ENCODE assay signal across 8 cellular contexts in the genomic region with DNA sequence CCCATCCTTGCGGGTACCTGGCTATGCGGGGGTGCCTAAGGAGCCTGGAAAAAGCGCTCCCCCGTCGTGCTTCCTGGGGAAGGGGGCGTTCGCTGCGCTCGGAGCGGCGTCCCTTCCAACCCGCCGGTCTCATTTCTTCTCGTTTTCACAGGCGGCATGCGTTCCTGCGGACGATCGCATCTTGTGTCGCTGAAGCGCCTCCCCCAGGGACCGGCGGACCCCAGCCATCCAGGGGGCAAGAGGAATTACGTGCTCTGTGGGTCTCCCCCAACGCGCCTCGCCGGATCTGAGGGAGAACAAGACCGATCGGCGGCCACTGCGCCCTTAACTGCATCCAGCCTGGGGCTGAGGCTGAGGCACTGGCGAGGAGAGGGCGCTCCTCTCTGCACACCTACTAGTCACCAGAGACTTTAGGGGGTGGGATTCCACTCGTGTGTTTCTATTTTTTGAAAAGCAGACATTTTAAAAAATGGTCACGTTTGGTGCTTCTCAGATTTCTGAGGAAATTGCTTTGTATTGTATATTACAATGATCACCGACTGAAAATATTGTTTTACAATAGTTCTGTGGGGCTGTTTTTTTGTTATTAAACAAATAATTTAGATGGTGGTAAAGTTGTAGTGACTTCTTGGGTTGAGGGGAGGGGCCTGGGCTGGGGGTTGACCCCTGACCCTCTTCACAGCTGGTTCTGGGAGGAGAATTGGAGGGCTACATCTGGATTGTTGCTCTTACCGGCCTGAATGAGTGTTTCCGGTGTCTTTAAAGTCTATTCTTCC. TPM values are rescaled to one million over a fixed set of nuclear protein-coding genes. Genes with fewer than 3 reads are reported as not detected.
A peak's percentile ranks its signal among the peaks of the same experiment; 100 is the strongest.
DNase-seq lines count a peak whose midpoint lies in the region; ATAC-seq and TF ChIP-seq lines count a peak whose summit lies in the region.

No MANE protein-coding gene starts in this region.

- ATAC-seq in GM19455 (IDR thresholded peaks at IDR 0.05; ENCODE audit: unreplicated experiment) (no peak), GM21367 (IDR thresholded peaks at IDR 0.05; ENCODE audit: unreplicated experiment) (no peak), GM21529 (IDR thresholded peaks at IDR 0.05; ENCODE audit: unreplicated experiment) (no peak)

- no peak overlapping the region for H3K27ac Mint-ChIP-seq in activated CD4-positive, alpha-beta memory T cell treated with anti-CD3 and anti-CD28 coated beads for 36 hours

- H3K27ac ChIP-seq in HEK293 (ENCODE audit: extremely low read depth, low read depth, low read length) (peak overlapping the region; percentile 80; the same call in 1 of the 2 replicates), neutrophil (no peak overlapping the region)

- peak overlapping the region; percentile 87 for H3K4me3 Mint-ChIP-seq in activated CD4-positive, alpha-beta memory T cell treated with anti-CD3 and anti-CD28 coated beads for 36 hours

- H3K4me3 ChIP-seq in AG09309 (ENCODE audit: control insufficient read depth, low read depth, low read length) (peak overlapping the region; percentile 84), HEK293 (ENCODE audit: low read depth, low read length) (peak overlapping the region; percentile 70), fibroblast of the aortic adventitia (ENCODE audit: low read depth, low read length) (peak overlapping the region; percentile 95), neutrophil (ENCODE audit: low read depth in 1 of 2, low read length in 1 of 2) (peak overlapping the region; percentile 78 to 84)

- H3K9me3 Mint-ChIP-seq in activated CD4-positive, alpha-beta memory T cell treated with anti-CD3 and anti-CD28 coated beads for 36 hours: no peaks in the 10 kb centered on the region

- H3K36me3 Mint-ChIP-seq in activated CD4-positive, alpha-beta memory T cell treated with anti-CD3 and anti-CD28 coated beads for 36 hours: no peaks in the 10 kb centered on the region

- POLR2A ChIA-PET in HEK293 (lab: Yijun Ruan, JAX): interaction anchor here (0.9 to 8.7 kb wide), 15 partner anchors 14 to 133 kb away, joined by 3 to 255 read pairs (median 10); partner anchors contain the start of genes BCL2L1 and TPX2
- POLR2A ChIA-PET in activated CD4-positive, alpha-beta memory T cell treated with anti-CD3 and anti-CD28 coated beads for 36 hours (lab: Charles Lee): interaction anchor here (1.0 to 4.4 kb wide), 2 partner anchors 33 to 117 kb away, joined by 4 to 31 read pairs; partner anchors contain the start of gene BCL2L1

- no peaks in the 10 kb centered on the region for H3K9me3 ChIP-seq in HEK293 (ENCODE audit: control insufficient read depth, insufficient read depth, low read depth, low read length)
- H3K9me3 ChIP-seq in neutrophil: no peaks in the 10 kb centered on the region

- CTCF ChIA-PET in HEK293 (lab: Yijun Ruan, JAX): interaction anchor here (0.7 to 26.4 kb wide), 4 partner anchors 43 to 119 kb away, joined by 3 to 1204 read pairs (median 4); no protein-coding TSS in a partner anchor
- CTCF ChIA-PET in activated CD4-positive, alpha-beta memory T cell treated with anti-CD3 and anti-CD28 coated beads for 36 hours (lab: Charles Lee): interaction anchor here (0.7 to 18.8 kb wide), 5 partner anchors 16 to 122 kb away, joined by 3 to 1211 read pairs (median 4); no protein-coding TSS in a partner anchor

- intact Hi-C loops in activated CD4-positive, alpha-beta memory T cell treated with anti-CD3 and anti-CD28 coated beads for 36 hours (cut with micrococcal nuclease): loop anchor here (1.0 kb wide), 2 partner anchors 7 to 13 kb away; no protein-coding TSS in a partner anchor

- H3K36me3 ChIP-seq in HEK293 (ENCODE audit: control insufficient read depth in 2 of 2, insufficient read depth in 1 of 2, low read length in 2 of 2): peaks cover 0 to 17% of the 10 kb centered on the region in 2 experiments; a peak in 1 of 3 replicates
- no peaks in the 10 kb centered on the region for H3K36me3 ChIP-seq in neutrophil

- no peak for DNase-seq in AG09309 (ENCODE audit: low read depth)
- peak; percentile 30 for DNase-seq in activated CD4-positive, alpha-beta memory T cell treated with anti-CD3 and anti-CD28 coated beads for 36 hours
- peak; percentile 30 for DNase-seq in fibroblast of the aortic adventitia (ENCODE audit: low read depth)

- H3K4me1 ChIP-seq in HEK293 (ENCODE audit: control insufficient read depth, insufficient read depth, low read length) (peaks cover 15% of the 10 kb centered on the region), neutrophil (ENCODE audit: control insufficient read depth in 1 of 2, insufficient read depth in 1 of 2, low read depth in 1 of 2, low read length in 1 of 2) (peaks cover 68 to 70% of the 10 kb centered on the region in 2 experiments)

- TF ChIP-seq CTCF in AG09309 (IDR thresholded peaks at IDR 0.05; ENCODE audit: control insufficient read depth, insufficient read depth, low read depth, low read length, missing control alignments): no peak
- no peak; the same call in 1 of the 2 replicates for TF ChIP-seq CTCF in HEK293 (tag by site-specific recombination; IDR thresholded peaks at IDR 0.05)
- no peak for TF ChIP-seq CTCF in fibroblast of the aortic adventitia (IDR thresholded peaks at IDR 0.05; ENCODE audit: insufficient read depth, low read length)
- TF ChIP-seq CTCF in neutrophil (IDR thresholded peaks at IDR 0.05): no peak

- H3K27me3 ChIP-seq in neutrophil: peaks cover 45% of the 10 kb centered on the region

- peaks cover 45% of the 10 kb centered on the region for H3K27me3 Mint-ChIP-seq in activated CD4-positive, alpha-beta memory T cell treated with anti-CD3 and anti-CD28 coated beads for 36 hours

- H3K4me1 Mint-ChIP-seq in activated CD4-positive, alpha-beta memory T cell treated with anti-CD3 and anti-CD28 coated beads for 36 hours (ENCODE audit: low read depth): peaks cover 33% of the 10 kb centered on the region

TF ChIP-seq in HEK293, 187 proteins besides CTCF, POLR2A, EP300 and RAD21 (continues in another document):
- TF ChIP-seq PRDM1 (tag by site-specific recombination; IDR thresholded peaks at IDR 0.05) (no peak), ZBTB17 (tag by site-specific recombination; IDR thresholded peaks at IDR 0.05) (peak; percentile 78), ZSCAN5A (tag by site-specific recombination; IDR thresholded peaks at IDR 0.05) (no peak), ZNF548 (tag by site-specific recombination; IDR thresholded peaks at IDR 0.05) (no peak), ZNF777 (tag by site-specific recombination; IDR thresholded peaks at IDR 0.05; ENCODE audit: borderline replicate concordance) (peak; percentile 61; the same call in 1 of the 2 replicates), ZNF664 (tag by site-specific recombination; IDR thresholded peaks at IDR 0.05) (no peak), ZNF335 (tag by site-specific recombination; conservative IDR thresholded peaks at IDR 0.05) (peak; percentile 80), ZNF473 (tag by site-specific recombination; IDR thresholded peaks at IDR 0.05) (no peak), ZNF341 (tag by site-specific recombination; IDR thresholded peaks at IDR 0.05; ENCODE audit: low read depth) (0 out of 2 replicates have a peak, but pooled peaks have one; percentile 8), ZNF600 (tag by site-specific recombination; IDR thresholded peaks at IDR 0.05) (no peak), ZIC2 (tag by site-specific recombination; IDR thresholded peaks at IDR 0.05) (no peak; the same call in 1 of the 2 replicates), ZNF610 (tag by site-specific recombination; IDR thresholded peaks at IDR 0.05; ENCODE audit: borderline replicate concordance) (no peak), ZNF571 (tag by site-specific recombination; IDR thresholded peaks at IDR 0.05) (no peak), IKZF3 (tag by site-specific recombination; IDR thresholded peaks at IDR 0.05) (no peak), ZFHX2 (tag by site-specific recombination; conservative IDR thresholded peaks at IDR 0.05) (0 out of 2 replicates have a peak, but pooled peaks have one; percentile 16), KLF9 (tag by site-specific recombination; IDR thresholded peaks at IDR 0.05; ENCODE audit: low read depth) (0 out of 2 replicates have a peak, but pooled peaks have one; percentile 10)
- TF ChIP-seq, protein P1, sequence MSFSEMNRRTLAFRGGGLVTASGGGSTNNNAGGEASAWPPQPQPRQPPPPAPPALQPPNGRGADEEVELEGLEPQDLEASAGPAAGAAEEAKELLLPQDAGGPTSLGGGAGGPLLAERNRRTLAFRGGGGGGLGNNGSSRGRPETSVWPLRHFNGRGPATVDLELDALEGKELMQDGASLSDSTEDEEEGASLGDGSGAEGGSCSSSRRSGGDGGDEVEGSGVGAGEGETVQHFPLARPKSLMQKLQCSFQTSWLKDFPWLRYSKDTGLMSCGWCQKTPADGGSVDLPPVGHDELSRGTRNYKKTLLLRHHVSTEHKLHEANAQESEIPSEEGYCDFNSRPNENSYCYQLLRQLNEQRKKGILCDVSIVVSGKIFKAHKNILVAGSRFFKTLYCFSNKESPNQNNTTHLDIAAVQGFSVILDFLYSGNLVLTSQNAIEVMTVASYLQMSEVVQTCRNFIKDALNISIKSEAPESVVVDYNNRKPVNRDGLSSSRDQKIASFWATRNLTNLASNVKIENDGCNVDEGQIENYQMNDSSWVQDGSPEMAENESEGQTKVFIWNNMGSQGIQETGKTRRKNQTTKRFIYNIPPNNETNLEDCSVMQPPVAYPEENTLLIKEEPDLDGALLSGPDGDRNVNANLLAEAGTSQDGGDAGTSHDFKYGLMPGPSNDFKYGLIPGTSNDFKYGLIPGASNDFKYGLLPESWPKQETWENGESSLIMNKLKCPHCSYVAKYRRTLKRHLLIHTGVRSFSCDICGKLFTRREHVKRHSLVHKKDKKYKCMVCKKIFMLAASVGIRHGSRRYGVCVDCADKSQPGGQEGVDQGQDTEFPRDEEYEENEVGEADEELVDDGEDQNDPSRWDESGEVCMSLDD (tag by site-specific recombination; IDR thresholded peaks at IDR 0.05): peak; percentile 5; the same call in 1 of the 2 replicates

RNA-seq across cellular contexts. Expression of gene ID1, which starts 1.0 kb away (rescaled TPM):
- 1 to 10 TPM in 1 of 2 experiments, under 1 TPM in 1; 0.90 to 1.3 TPM for total RNA-seq in activated CD4-positive, alpha-beta memory T cell treated with anti-CD3 and anti-CD28 coated beads for 36 hours
- total RNA-seq in fibroblast of the aortic adventitia (ENCODE audit: low replicate concordance): 62.3 and 98.9 TPM in 2 replicates

RNA-seq across cellular contexts. Expression of gene COX4I2, which starts 31.6 kb away (rescaled TPM):
- not detected for total RNA-seq in activated CD4-positive, alpha-beta memory T cell treated with anti-CD3 and anti-CD28 coated beads for 36 hours
- not detected in 2 replicates for total RNA-seq in fibroblast of the aortic adventitia (ENCODE audit: low replicate concordance)

Comparison
In these comparisons a context has a peak if more than half of its experiments do, and no peak if none do; other contexts are left out.
1. RNA of gene ID1, which starts 1.0 kb away (total RNA-seq): 62.3 to 98.9 TPM in fibroblast of the aortic adventitia; 0.90 to 1.3 TPM in activated CD4-positive, alpha-beta memory T cell treated with anti-CD3 and anti-CD28 coated beads for 36 hours; every median in the first group is over 10 times any median in the second.
2. Peak in every context shown above with its lines, with median percentiles within 50 percentile points of each other: H3K4me3 ChIP-seq.